12 cellular contexts compared by ENCODE assay signal in genomic region chr16:19169081-19169639, GRCh38. TPM values are rescaled to one million over a fixed set of nuclear protein-coding genes. Genes with fewer than 3 reads are reported as not detected.
A peak's percentile ranks its signal among the peaks of the same experiment; 100 is the strongest.
DNase-seq lines count a peak whose midpoint lies in the region; ATAC-seq and TF ChIP-seq lines count a peak whose summit lies in the region.
"Had no signal": no experiment of that assay in that cellular context is flagged by ENCODE, and none has a peak within 500 bp of the region (broad histone marks: within the 10 kb centered on the region; RNA-seq: fewer than 3 reads in every experiment).

No MANE protein-coding gene starts in this region.

- H3K4me3 ChIP-seq in Caco-2 (ENCODE audit: low read depth, low read length) (peak overlapping the region; percentile 84), osteoblast (ENCODE audit: insufficient read depth, low read length) (no peak overlapping the region)

- H3K27ac ChIP-seq in osteoblast (ENCODE audit: low read depth, low read length): no peak overlapping the region

- no peaks in the 10 kb centered on the region for H4K20me1 ChIP-seq in osteoblast (ENCODE audit: insufficient read depth, low read length)

- H3K9me3 Mint-ChIP-seq in Caco-2 (ENCODE audit: unreplicated experiment) (no peaks in the 10 kb centered on the region), endothelial cell (ENCODE audit: unreplicated experiment) (no peaks in the 10 kb centered on the region)

- H3K27me3 ChIP-seq in Caco-2 (replicated peaks; ENCODE audit: control insufficient read depth, insufficient read depth, low read length): no peaks in the 10 kb centered on the region
- peaks cover 35% of the 10 kb centered on the region for H3K27me3 ChIP-seq in osteoblast (ENCODE audit: insufficient read depth, low read length)

- intact Hi-C loops in Caco-2 (cut with micrococcal nuclease; ENCODE audit: unreplicated experiment): loop anchor here (5.0 kb wide), 1 partner anchor 47 kb away; no protein-coding TSS in a partner anchor

- H3K4me3 Mint-ChIP-seq in Caco-2 (ENCODE audit: unreplicated experiment): peak overlapping the region; percentile 62
- H3K4me3 Mint-ChIP-seq in endothelial cell (ENCODE audit: unreplicated experiment): peak overlapping the region; percentile 87
- H3K4me3 Mint-ChIP-seq: activated naive CD8-positive, alpha-beta T cell had no signal

- H3K4me1 ChIP-seq in Caco-2 (peaks cover 27% of the 10 kb centered on the region), osteoblast (ENCODE audit: insufficient read depth, low read length) (no peaks in the 10 kb centered on the region)

- H3K27me3 Mint-ChIP-seq in Caco-2 (ENCODE audit: insufficient read depth, unreplicated experiment) (no peaks in the 10 kb centered on the region), endothelial cell (ENCODE audit: unreplicated experiment) (peaks cover 8% of the 10 kb centered on the region)

- CTCF ChIA-PET in Caco-2 (lab: Charles Lee): interaction anchor here (1.5 kb wide), 1 partner anchor 11 kb away, joined by 4 read pairs; no protein-coding TSS in a partner anchor

- H3K4me1 Mint-ChIP-seq in Caco-2 (ENCODE audit: low read depth, unreplicated experiment): no peaks in the 10 kb centered on the region
- H3K4me1 Mint-ChIP-seq in endothelial cell (ENCODE audit: unreplicated experiment): peaks cover 7% of the 10 kb centered on the region

- H3K27ac Mint-ChIP-seq in Caco-2 (ENCODE audit: unreplicated experiment): no peak overlapping the region
- H3K27ac Mint-ChIP-seq in endothelial cell (ENCODE audit: unreplicated experiment): no peak overlapping the region
- H3K27ac Mint-ChIP-seq: activated naive CD8-positive, alpha-beta T cell had no signal

- H3K79me2 ChIP-seq in osteoblast (ENCODE audit: insufficient read depth, low read length): no peaks in the 10 kb centered on the region

- POLR2A ChIA-PET in Caco-2 (lab: Charles Lee): no interaction called here

- H3K36me3 ChIP-seq in Caco-2 (ENCODE audit: control insufficient read depth, insufficient read depth, low read length): no peaks in the 10 kb centered on the region
- H3K36me3 ChIP-seq in osteoblast (ENCODE audit: insufficient read depth, low read length): no peaks in the 10 kb centered on the region

- no peak for TF ChIP-seq CTCF in Caco-2 (IDR thresholded peaks at IDR 0.05; ENCODE audit: insufficient read depth in 1 of 2, low read depth in 1 of 2, low read length in 1 of 2, severe bottlenecking in 1 of 2, unreplicated experiment in 1 of 2)
- no peak for TF ChIP-seq CTCF in endothelial cell (IDR thresholded peaks at IDR 0.05; ENCODE audit: unreplicated experiment)
- no peak for TF ChIP-seq CTCF in osteoblast (IDR thresholded peaks at IDR 0.05; ENCODE audit: extremely low read depth, low read depth, low read length)

- H2AFZ ChIP-seq in osteoblast (ENCODE audit: low read length): no peak overlapping the region

- no peak overlapping the region for H3K4me2 ChIP-seq in osteoblast (ENCODE audit: insufficient read depth, low read length)

- H3K36me3 Mint-ChIP-seq in Caco-2 (ENCODE audit: insufficient read depth, unreplicated experiment) (no peaks in the 10 kb centered on the region), endothelial cell (ENCODE audit: low read depth, unreplicated experiment) (peaks cover 4% of the 10 kb centered on the region)
- H3K36me3 Mint-ChIP-seq: activated naive CD8-positive, alpha-beta T cell had no signal

- H3K9me3 ChIP-seq in Caco-2 (no peaks in the 10 kb centered on the region), osteoblast (ENCODE audit: low read depth, low read length) (no peaks in the 10 kb centered on the region)

- DNase-seq in Caco-2: no peak
- peak; percentile 40 for DNase-seq in NCI-H748 treated with DMSO at 0.1 percent for 48 hours (lab: John Stamatoyannopoulos, UW)
- DNase-seq in endothelial cell (ENCODE audit: low spot score): no peak
- peak; percentile 86 for DNase-seq in osteoblast (ENCODE audit: insufficient read length, low spot score, missing footprints)
- DNase-seq in germinal center (ENCODE audit: low spot score): no peak
- DNase-seq in HuH-7.5 (ENCODE audit: low spot score): no peak
- DNase-seq in NCI-H1048 (lab: John Stamatoyannopoulos, UW): no peak
- DNase-seq: DMS 273 treated with DMSO at 0.1 percent for 48 hours; NCI-H446; stimulated activated CD4-positive, alpha-beta T cell treated with anti-CD3 and anti-CD28 coated beads, Interleukin-4, amount 100 ng/mL, for 1 hour had no signal

- no peak for ATAC-seq in GM18858 (IDR thresholded peaks at IDR 0.05; ENCODE audit: unreplicated experiment)

- no TSS peak for BruUV-seq in Caco-2 (replicated peaks; lab: Mats Ljungman, UMichigan)

RNA-seq across cellular contexts. Expression of gene SYT17, which starts 1.1 kb away (rescaled TPM):
- total RNA-seq in Caco-2 (2022): 4.2 and 4.6 TPM in 2 replicates
- 16.4 TPM for total RNA-seq in endothelial cell (ENCODE audit: unreplicated experiment)
- total RNA-seq in osteoblast: under 0.01 and 0.29 TPM in 2 replicates

RNA-seq across cellular contexts. Expression of gene ITPRIPL2, which starts 55.4 kb away (rescaled TPM):
- total RNA-seq in Caco-2 (2022) (24.5 TPM in 2 replicates), endothelial cell (ENCODE audit: unreplicated experiment) (65.1 TPM), osteoblast (58.6 and 59.4 TPM in 2 replicates)

Comparison
In these comparisons a context has a peak if more than half of its experiments do, and no peak if none do; other contexts are left out.
1. DNase-seq: peak in NCI-H748 treated with DMSO at 0.1 percent for 48 hours (single experiment) and osteoblast (single experiment); none in Caco-2 (0 of 2), endothelial cell (single experiment), germinal center (single experiment), HuH-7.5 (single experiment) and NCI-H1048 (single experiment).